15 cellular contexts compared by ENCODE assay signal in the genomic region with DNA sequence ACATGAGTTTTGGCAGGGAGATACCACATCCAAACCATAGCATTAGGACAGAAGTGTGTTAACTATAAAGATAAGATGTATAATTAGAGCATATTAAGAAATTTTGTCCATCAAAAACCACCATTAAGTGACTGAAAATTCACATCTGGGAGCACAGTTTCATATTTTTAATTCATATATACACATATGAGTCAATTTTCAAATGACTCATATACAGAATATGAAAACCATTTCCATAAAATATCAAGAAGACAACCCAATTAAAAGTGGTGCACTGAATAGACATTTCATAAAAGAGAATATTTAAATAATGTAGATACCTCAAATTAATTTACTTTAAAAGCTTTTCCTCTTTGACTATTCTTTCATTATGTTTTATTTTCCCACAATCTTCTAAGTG. TPM values are rescaled to one million over a fixed set of nuclear protein-coding genes. Genes with fewer than 3 reads are reported as not detected.
DNase-seq lines count a peak whose midpoint lies in the region; ATAC-seq and TF ChIP-seq lines count a peak whose summit lies in the region.
"Had no signal": no experiment of that assay in that cellular context is flagged by ENCODE, and none has a peak within 500 bp of the region (broad histone marks: within the 10 kb centered on the region; RNA-seq: fewer than 3 reads in every experiment).

No MANE protein-coding gene starts in this region.

- H3K4me3 Mint-ChIP-seq in activated T-cell treated with anti-CD3 and anti-CD28 coated beads, Interleukin-2, amount 50 U/mL, for 4 hours, result no peak overlapping the region
- H3K4me3 Mint-ChIP-seq in activated T-helper 17 cell treated with anti-CD3 and anti-CD28 coated beads, Interleukin-2, amount 50 U/mL, for 72 hours, result no peak overlapping the region
- no peak overlapping the region for H3K4me3 Mint-ChIP-seq in T-helper 17 cell
- H3K4me3 Mint-ChIP-seq: CD4-positive, CD25-positive, alpha-beta regulatory T cell had no signal

- no peak overlapping the region for H3K9ac ChIP-seq in fibroblast of lung (ENCODE audit: insufficient read depth, low read length)

- no peak for TF ChIP-seq CTCF in fibroblast of lung (conservative IDR thresholded peaks at IDR 0.05 in 1 of 2, IDR thresholded peaks at IDR 0.05 in 1 of 2; ENCODE audit: low read depth in 1 of 2, low read length in 2 of 2)

- H3K36me3 ChIP-seq in fibroblast of lung (ENCODE audit: control insufficient read depth, insufficient read depth, low read length), result no peaks in the 10 kb centered on the region

- no peaks in the 10 kb centered on the region for H3K79me2 ChIP-seq in fibroblast of lung (ENCODE audit: control insufficient read depth, insufficient read depth, low read length)

- DNase-seq in activated T-cell treated with anti-CD3 and anti-CD28 coated beads, Interleukin-2, amount 50 U/mL, for 4 hours, result no peak
- no peak for DNase-seq in activated T-cell treated with anti-CD3 and anti-CD28 coated beads, Interleukin-2, amount 50 U/mL, for 1 hour
- peak; percentile 70 for DNase-seq in HCEC 1CT
- DNase-seq in fibroblast of lung (ENCODE audit: low read depth in 2 of 2), result peak in 1 of 2 donors; percentile 48
- no peak for DNase-seq in NCI-H146 treated with DMSO at 0.1 percent for 48 hours (lab: John Stamatoyannopoulos, UW; ENCODE audit: unreplicated experiment)
- no peak for DNase-seq in T-helper 17 cell
- DNase-seq: CD4-positive, CD25-positive, alpha-beta regulatory T cell; DMS79; NCI-H1092; NCI-H1694 treated with DMSO at 0.1 percent for 48 hours; NCI-H526 treated with DMSO at 0.1 percent for 48 hours; NK-92 treated with Interleukin-12 subunit alpha and Interleukin-12 subunit beta, amount 100 ng/mL, for 24 hours had no signal

- no peaks in the 10 kb centered on the region for H3K4me1 ChIP-seq in fibroblast of lung (ENCODE audit: control insufficient read depth, extremely low read depth, insufficient read depth, low read length)

- H3K27ac ChIP-seq in fibroblast of lung (ENCODE audit: insufficient read depth, low read length), result peak overlapping the region; percentile 17

- H3K27me3 ChIP-seq in fibroblast of lung (ENCODE audit: control insufficient read depth, insufficient read depth, low read length), result no peaks in the 10 kb centered on the region

- H3K4me1 Mint-ChIP-seq in activated T-cell treated with anti-CD3 and anti-CD28 coated beads, Interleukin-2, amount 50 U/mL, for 4 hours (ENCODE audit: low read depth), result peaks cover 6% of the 10 kb centered on the region
- H3K4me1 Mint-ChIP-seq in activated T-helper 17 cell treated with anti-CD3 and anti-CD28 coated beads, Interleukin-2, amount 50 U/mL, for 72 hours, result peaks cover 5% of the 10 kb centered on the region
- no peaks in the 10 kb centered on the region for H3K4me1 Mint-ChIP-seq in T-helper 17 cell
- H3K4me1 Mint-ChIP-seq: CD4-positive, CD25-positive, alpha-beta regulatory T cell had no signal

- H3K4me2 ChIP-seq in fibroblast of lung (ENCODE audit: extremely low read depth, insufficient read depth, low read length), result no peak overlapping the region

- H4K20me1 ChIP-seq in fibroblast of lung (ENCODE audit: control insufficient read depth, extremely low read depth, insufficient read depth, low read length), result no peaks in the 10 kb centered on the region

- H3K36me3 Mint-ChIP-seq in activated T-cell treated with anti-CD3 and anti-CD28 coated beads, Interleukin-2, amount 50 U/mL, for 4 hours (ENCODE audit: insufficient read depth), result no peaks in the 10 kb centered on the region
- no peaks in the 10 kb centered on the region for H3K36me3 Mint-ChIP-seq in activated T-helper 17 cell treated with anti-CD3 and anti-CD28 coated beads, Interleukin-2, amount 50 U/mL, for 72 hours (ENCODE audit: low read depth)
- peaks cover 2% of the 10 kb centered on the region for H3K36me3 Mint-ChIP-seq in T-helper 17 cell (ENCODE audit: low read depth)
- H3K36me3 Mint-ChIP-seq: CD4-positive, CD25-positive, alpha-beta regulatory T cell had no signal

- H2AFZ ChIP-seq in fibroblast of lung (ENCODE audit: low read length), result no peak overlapping the region

- peak; percentile 23 to 38 for ATAC-seq in activated T-cell treated with anti-CD3 and anti-CD28 coated beads, Interleukin-2, amount 50 U/mL, for 4 hours
- peak; percentile 32 for ATAC-seq in activated T-helper 17 cell treated with anti-CD3 and anti-CD28 coated beads, Interleukin-2, amount 50 U/mL, for 72 hours (replicated peaks)
- ATAC-seq in T-helper 17 cell (no peak), HG03521 (IDR thresholded peaks at IDR 0.05; ENCODE audit: unreplicated experiment) (no peak)

- H3K27ac Mint-ChIP-seq in activated T-helper 17 cell treated with anti-CD3 and anti-CD28 coated beads, Interleukin-2, amount 50 U/mL, for 72 hours, result peak overlapping the region; percentile 35
- H3K27ac Mint-ChIP-seq in T-helper 17 cell, result no peak overlapping the region
- H3K27ac Mint-ChIP-seq: CD4-positive, CD25-positive, alpha-beta regulatory T cell had no signal

- no peak overlapping the region for H3K4me3 ChIP-seq in fibroblast of lung (replicated peaks in 1 of 4; ENCODE audit: control extremely low read depth in 1 of 4, insufficient read depth in 1 of 4, low read depth in 3 of 4, low read length in 4 of 4)

- no peaks in the 10 kb centered on the region for H3K9me3 ChIP-seq in fibroblast of lung (ENCODE audit: control insufficient read depth, insufficient read depth, low read depth, low read length)
- no peaks in the 10 kb centered on the region for H3K9me3 ChIP-seq in T-helper 17 cell (ENCODE audit: control insufficient read depth, low read length, poor library complexity, severe bottlenecking)

- H3K27me3 Mint-ChIP-seq in activated T-cell treated with anti-CD3 and anti-CD28 coated beads, Interleukin-2, amount 50 U/mL, for 4 hours (ENCODE audit: low read depth), result no peaks in the 10 kb centered on the region
- peaks cover 4% of the 10 kb centered on the region for H3K27me3 Mint-ChIP-seq in activated T-helper 17 cell treated with anti-CD3 and anti-CD28 coated beads, Interleukin-2, amount 50 U/mL, for 72 hours
- peaks cover 7% of the 10 kb centered on the region for H3K27me3 Mint-ChIP-seq in T-helper 17 cell

- H3K9me3 Mint-ChIP-seq in activated T-cell treated with anti-CD3 and anti-CD28 coated beads, Interleukin-2, amount 50 U/mL, for 4 hours, result no peaks in the 10 kb centered on the region
- no peaks in the 10 kb centered on the region for H3K9me3 Mint-ChIP-seq in activated T-helper 17 cell treated with anti-CD3 and anti-CD28 coated beads, Interleukin-2, amount 50 U/mL, for 72 hours

RNA-seq across cellular contexts. Expression of a gene that starts 25.3 kb away (rescaled TPM):
- total RNA-seq in activated T-cell treated with anti-CD3 and anti-CD28 coated beads, Interleukin-2, amount 50 U/mL, for 4 hours, result 1 to 10 TPM in 1 of 3 donors, under 1 TPM in 1, not detected in 1; 0.63 to 1.2 TPM
- not detected for total RNA-seq in activated T-helper 17 cell treated with anti-CD3 and anti-CD28 coated beads, Interleukin-2, amount 50 U/mL, for 72 hours
- total RNA-seq in fibroblast of lung (not detected in 2 replicates), T-helper 17 cell (not detected)
- polyA plus RNA-seq in fibroblast of lung, result not detected in 2 replicates
- not detected in 2 replicates for polyA plus RNA-seq in fibroblast of lung (2012)
- polyA minus RNA-seq in fibroblast of lung (ENCODE audit: low replicate concordance), result not detected in 2 replicates
- total RNA-seq: CD4-positive, CD25-positive, alpha-beta regulatory T cell; M059J had no signal
- polyA plus RNA-seq: CD4-positive, CD25-positive, alpha-beta regulatory T cell had no signal

Comparison
In these comparisons a context has a peak if more than half of its experiments do, and no peak if none do; other contexts are left out.
1. ATAC-seq: peak in activated T-cell treated with anti-CD3 and anti-CD28 coated beads, Interleukin-2, amount 50 U/mL, for 4 hours (2 of 2) and activated T-helper 17 cell treated with anti-CD3 and anti-CD28 coated beads, Interleukin-2, amount 50 U/mL, for 72 hours (single experiment); none in T-helper 17 cell (single experiment) and HG03521 (single experiment).